ENCODE assay signal across 8 cellular contexts in genomic region chr19:46786236-46787039, GRCh38. TPM values are rescaled to one million over a fixed set of nuclear protein-coding genes. Genes with fewer than 3 reads are reported as not detected.
DNase-seq lines count a peak whose midpoint lies in the region; ATAC-seq and TF ChIP-seq lines count a peak whose summit lies in the region.

No MANE protein-coding gene starts in this region.

- no peaks in the 10 kb centered on the region for H3K9me3 ChIP-seq in left lung

- no peak for TF ChIP-seq CTCF in choroid plexus epithelial cell (conservative IDR thresholded peaks at IDR 0.05; ENCODE audit: low read depth, low read length)
- TF ChIP-seq CTCF in left lung (IDR thresholded peaks at IDR 0.05), result no peak

- H3K4me1 ChIP-seq in left lung, result peaks cover 25 to 45% of the 10 kb centered on the region in 2 donors

- H3K4me3 ChIP-seq in choroid plexus epithelial cell (ENCODE audit: low read depth, low read length) (peak overlapping the region; percentile 86), left lung (peak overlapping the region; percentile 65 to 91)

- DNase-seq in AML-193 (lab: John Stamatoyannopoulos, UW) (peak; percentile 82 to 88), NCI-H2171 treated with DMSO at 0.1 percent for 48 hours (lab: John Stamatoyannopoulos, UW) (peak; percentile 53), choroid plexus epithelial cell (ENCODE audit: low read depth) (peak; percentile 65), left lung (peak; percentile 80 to 88)
- peak; percentile 70 for DNase-seq in activated CD4-positive, CD25-positive, alpha-beta regulatory T cell treated with anti-CD3 and anti-CD28 coated beads, Interleukin-2, amount 50 U/mL, for 72 hours
- peak; percentile 90 for DNase-seq in stimulated activated CD4-positive, alpha-beta T cell treated with anti-CD3 and anti-CD28 coated beads, Interleukin-4, amount 100 ng/mL, for 24 hours

- intact Hi-C loops in left lung (cut with DNase I), result no loop called here

- ATAC-seq in GM21423 (IDR thresholded peaks at IDR 0.05; ENCODE audit: unreplicated experiment) (peak; percentile 32), left lung (peak; percentile 51), HG02571 (IDR thresholded peaks at IDR 0.05; ENCODE audit: unreplicated experiment) (no peak)

- peaks cover 0 to 26% of the 10 kb centered on the region in 2 donors for H3K36me3 ChIP-seq in left lung

- peak overlapping the region; percentile 85 to 93 for H3K27ac ChIP-seq in left lung

- no peaks in the 10 kb centered on the region for H3K27me3 ChIP-seq in left lung

RNA-seq across cellular contexts. Expression of gene SLC1A5, which starts 2.0 kb away (rescaled TPM):
- 100 to 1,000 TPM in 1 of 2 donors, 10 to 100 TPM in 1; 79.9 to 172 TPM for total RNA-seq in left lung

RNA-seq across cellular contexts. Expression of gene STRN4, which starts 40.2 kb away (rescaled TPM):
- 10 to 100 TPM; 54.2 to 73.4 TPM for total RNA-seq in left lung

RNA-seq across cellular contexts. Expression of gene FKRP, which starts 40.6 kb away (rescaled TPM):
- total RNA-seq in left lung, result 10 to 100 TPM; 18.8 to 20.9 TPM
